ENCODE assay signal across 25 cellular contexts in the genomic region with DNA sequence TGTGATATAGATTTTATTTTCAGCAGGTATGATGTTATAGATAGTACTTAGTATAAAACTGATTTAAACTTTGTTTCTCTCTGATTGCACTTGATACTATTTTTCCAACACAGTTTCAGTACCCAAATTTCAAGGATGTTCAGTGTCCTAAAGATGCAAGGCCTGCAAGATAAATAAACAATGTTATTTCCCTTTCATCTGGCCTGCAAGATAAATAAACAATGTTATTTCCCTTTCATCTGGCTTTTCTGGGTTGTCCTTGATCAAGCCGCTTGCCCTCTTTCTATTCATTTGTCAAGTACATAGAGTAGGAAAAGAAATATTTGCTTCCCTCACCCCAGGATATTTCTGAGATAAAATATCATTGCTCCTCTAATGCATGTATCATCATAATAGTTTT.
"Had no signal": no experiment of that assay in that cellular context is flagged by ENCODE, and none has a peak within 500 bp of the region (broad histone marks: within the 10 kb centered on the region; RNA-seq: fewer than 3 reads in every experiment).

No MANE protein-coding gene starts in this region.

- H3K36me3 ChIP-seq: brain microvascular endothelial cell, cardiac muscle cell, MG63, SJSA1 had no signal

- H3K27ac Mint-ChIP-seq: activated CD4-positive, alpha-beta memory T cell treated with anti-CD3 and anti-CD28 coated beads for 36 hours; activated CD4-positive, alpha-beta T cell treated with anti-CD3 and anti-CD28 coated beads, Interleukin-2, amount 10 ng/mL, durations not matched to agents 7 days and 5 days; activated naive CD4-positive, alpha-beta T cell treated with anti-CD3 and anti-CD28 coated beads, Interleukin-2, amount 10 ng/mL, durations not matched to agents 7 days and 5 days; activated naive CD8-positive, alpha-beta T cell treated with anti-CD3 and anti-CD28 coated beads for 36 hours; T-cell had no signal

- H3K9me3 ChIP-seq: MG63, SJSA1 had no signal

- H3K27me3 ChIP-seq: brain microvascular endothelial cell, cardiac muscle cell, MG63, SJSA1 had no signal

- H3K4me1 Mint-ChIP-seq: activated CD4-positive, alpha-beta T cell treated with anti-CD3 and anti-CD28 coated beads, Interleukin-2, amount 10 ng/mL, durations not matched to agents 7 days and 5 days; activated naive CD4-positive, alpha-beta T cell treated with anti-CD3 and anti-CD28 coated beads, Interleukin-2, amount 10 ng/mL, durations not matched to agents 7 days and 5 days; activated naive CD8-positive, alpha-beta T cell treated with anti-CD3 and anti-CD28 coated beads for 36 hours; T-cell had no signal

- DNase-seq: activated CD4-positive, alpha-beta memory T cell treated with anti-CD3 and anti-CD28 coated beads for 36 hours; activated CD4-positive, alpha-beta T cell treated with anti-CD3 and anti-CD28 coated beads, Interleukin-2, amount 10 ng/mL, durations not matched to agents 7 days and 5 days; activated CD4-positive, CD25-positive, alpha-beta regulatory T cell; activated CD8-positive, alpha-beta memory T cell treated with anti-CD3 and anti-CD28 coated beads for 24 hours; activated gamma-delta T cell; activated naive CD4-positive, alpha-beta T cell treated with anti-CD3 and anti-CD28 coated beads, Interleukin-2, amount 10 ng/mL, durations not matched to agents 7 days and 5 days; activated naive CD8-positive, alpha-beta T cell treated with anti-CD3 and anti-CD28 coated beads for 36 hours; activated T-cell treated with anti-CD3 and anti-CD28 coated beads, Interleukin-2, amount 50 U/mL, for 4 hours; brain microvascular endothelial cell; MG63; MV-4-11; NCI-H1092 treated with DMSO at 0.1 percent for 48 hours; NCI-H1436; NCI-H1694 treated with DMSO at 0.1 percent for 48 hours; NCI-H2081 treated with DMSO at 0.1 percent for 48 hours; NCI-H2171 treated with DMSO at 0.1 percent for 48 hours; NCI-H345; NCI-H524; PC-3; SHP77; T-cell; T-helper 2 cell; T1000 had no signal

- H3K36me3 Mint-ChIP-seq: activated CD4-positive, alpha-beta memory T cell treated with anti-CD3 and anti-CD28 coated beads for 36 hours; activated naive CD4-positive, alpha-beta T cell treated with anti-CD3 and anti-CD28 coated beads, Interleukin-2, amount 10 ng/mL, durations not matched to agents 7 days and 5 days; activated naive CD8-positive, alpha-beta T cell treated with anti-CD3 and anti-CD28 coated beads for 36 hours; T-cell had no signal

- H3K4me1 ChIP-seq: SJSA1 had no signal

- H3K4me3 Mint-ChIP-seq: activated CD4-positive, alpha-beta memory T cell treated with anti-CD3 and anti-CD28 coated beads for 36 hours; activated CD4-positive, alpha-beta T cell treated with anti-CD3 and anti-CD28 coated beads, Interleukin-2, amount 10 ng/mL, durations not matched to agents 7 days and 5 days; activated naive CD4-positive, alpha-beta T cell treated with anti-CD3 and anti-CD28 coated beads, Interleukin-2, amount 10 ng/mL, durations not matched to agents 7 days and 5 days; activated naive CD8-positive, alpha-beta T cell treated with anti-CD3 and anti-CD28 coated beads for 36 hours; activated T-cell treated with anti-CD3 and anti-CD28 coated beads, Interleukin-2, amount 50 U/mL, for 4 hours; T-cell had no signal

- H3K27me3 Mint-ChIP-seq: activated CD4-positive, alpha-beta T cell treated with anti-CD3 and anti-CD28 coated beads, Interleukin-2, amount 10 ng/mL, durations not matched to agents 7 days and 5 days had no signal

- H3K27ac ChIP-seq: brain microvascular endothelial cell, cardiac muscle cell, SJSA1 had no signal

- H3K4me3 ChIP-seq: cardiac muscle cell, MG63, SJSA1 had no signal

- H3K9me3 Mint-ChIP-seq: activated CD4-positive, alpha-beta memory T cell treated with anti-CD3 and anti-CD28 coated beads for 36 hours; activated CD4-positive, alpha-beta T cell treated with anti-CD3 and anti-CD28 coated beads, Interleukin-2, amount 10 ng/mL, durations not matched to agents 7 days and 5 days; activated naive CD4-positive, alpha-beta T cell treated with anti-CD3 and anti-CD28 coated beads, Interleukin-2, amount 10 ng/mL, durations not matched to agents 7 days and 5 days had no signal
